In genomic region chr11:11163256-11163655, GRCh38 we compare ENCODE assay signal across 1 cellular context.
TF ChIP-seq lines count a peak whose summit lies in the region.

No MANE protein-coding gene starts in this region.

TF ChIP-seq in H1, 55 proteins besides CTCF, POLR2A, EP300 and RAD21 (continued from another document):
- no peak for TF ChIP-seq CHD7 (IDR thresholded peaks at IDR 0.05; ENCODE audit: insufficient replicate concordance, low read length)
- TF ChIP-seq TEAD4 (IDR thresholded peaks at IDR 0.05; ENCODE audit: low read depth, low read length): no peak
